ENCODE assay signal across 26 cellular contexts in genomic region chr19:18227781-18228271, GRCh38. TPM values are rescaled to one million over a fixed set of nuclear protein-coding genes. Genes with fewer than 3 reads are reported as not detected.
"Had no signal": no experiment of that assay in that cellular context is flagged by ENCODE, and none has a peak within 500 bp of the region (broad histone marks: within the 10 kb centered on the region; RNA-seq: fewer than 3 reads in every experiment).

No MANE protein-coding gene starts in this region.

- H3K36me3 Mint-ChIP-seq: immature natural killer cell had no signal

- H3K9me3 ChIP-seq: left lung, upper lobe of right lung had no signal

- DNase-seq: activated CD4-positive, alpha-beta T cell treated with anti-CD3 and anti-CD28 coated beads for 1 hour; activated CD4-positive, alpha-beta T cell treated with anti-CD3 and anti-CD28 coated beads, Interleukin-2, amount 50 U/mL, for 1 hour; activated CD8-positive, alpha-beta T cell treated with anti-CD3 and anti-CD28 coated beads, Interleukin-2, amount 10 ng/mL, durations not matched to agents 7 days and 5 days; activated gamma-delta T cell; brain microvascular endothelial cell; central memory CD4-positive, alpha-beta T cell; effector memory CD4-positive, alpha-beta T cell; foreskin melanocyte; glutamatergic neuron; immature natural killer cell; left lung; mammary epithelial cell; midbrain; nucleus accumbens; posterior cingulate gyrus; spleen; stimulated activated CD4-positive, alpha-beta T cell treated with anti-CD3 and anti-CD28 coated beads, Interleukin-4, amount 100 ng/mL, for 1 hour; stimulated activated naive CD4-positive, alpha-beta T cell treated with Interleukin-2 at 50 U/mL for 16 hours; T-helper 9 cell; upper lobe of right lung had no signal

- H3K4me3 ChIP-seq: ascending aorta, hepatocyte, left lung, spleen, thoracic aorta, upper lobe of right lung had no signal

- H3K27ac ChIP-seq: ascending aorta, brain microvascular endothelial cell, hepatocyte, left lung, spleen, thoracic aorta, upper lobe of right lung had no signal

- ATAC-seq: activated CD8-positive, alpha-beta T cell treated with anti-CD3 and anti-CD28 coated beads, Interleukin-2, amount 10 ng/mL, durations not matched to agents 7 days and 5 days; activated naive CD4-positive, alpha-beta T cell treated with anti-CD3 and anti-CD28 coated beads, Interleukin-2, amount 50 U/mL, for 72 hours; left lung; upper lobe of right lung had no signal

- H3K4me3 Mint-ChIP-seq: activated CD8-positive, alpha-beta T cell treated with anti-CD3 and anti-CD28 coated beads, Interleukin-2, amount 10 ng/mL, durations not matched to agents 7 days and 5 days; activated T-helper 1 cell treated with anti-CD3 and anti-CD28 coated beads, Interleukin-12 subunit alpha, Interleukin-12 subunit beta, Interleukin-2, Interleukin-4 antibody, amounts not matched to agents 30 ng/mL and 10 ng/mL and 1 ng/mL, durations not matched to agents 14 hours and 24 hours and 36 hours; immature natural killer cell had no signal

- H3K4me2 ChIP-seq: hepatocyte had no signal

- H3K9me3 Mint-ChIP-seq: activated naive CD4-positive, alpha-beta T cell treated with anti-CD3 and anti-CD28 coated beads, Interleukin-2, amount 50 U/mL, for 72 hours; activated T-helper 1 cell treated with anti-CD3 and anti-CD28 coated beads, Interleukin-12 subunit alpha, Interleukin-12 subunit beta, Interleukin-2, Interleukin-4 antibody, amounts not matched to agents 30 ng/mL and 10 ng/mL and 1 ng/mL, durations not matched to agents 14 hours and 24 hours and 36 hours had no signal

- H3K36me3 ChIP-seq: ascending aorta, brain microvascular endothelial cell, left lung, spleen, thoracic aorta, upper lobe of right lung had no signal

- H3K27ac Mint-ChIP-seq: activated CD8-positive, alpha-beta T cell treated with anti-CD3 and anti-CD28 coated beads, Interleukin-2, amount 10 ng/mL, durations not matched to agents 7 days and 5 days; activated naive CD4-positive, alpha-beta T cell treated with anti-CD3 and anti-CD28 coated beads, Interleukin-2, amount 50 U/mL, for 72 hours; activated T-helper 1 cell treated with anti-CD3 and anti-CD28 coated beads, Interleukin-12 subunit alpha, Interleukin-12 subunit beta, Interleukin-2, Interleukin-4 antibody, amounts not matched to agents 30 ng/mL and 10 ng/mL and 1 ng/mL, durations not matched to agents 14 hours and 24 hours and 36 hours; immature natural killer cell had no signal

- H2AFZ ChIP-seq: hepatocyte had no signal

RNA-seq across cellular contexts. Expression of gene PDE4C, which starts 1.6 kb away (rescaled TPM):
- total RNA-seq: activated T-helper 1 cell treated with anti-CD3 and anti-CD28 coated beads, Interleukin-12 subunit alpha, Interleukin-12 subunit beta, Interleukin-2, Interleukin-4 antibody, amounts not matched to agents 30 ng/mL and 10 ng/mL and 1 ng/mL, durations not matched to agents 14 hours and 24 hours and 36 hours; ascending aorta; mammary epithelial cell; T-helper 1 cell treated with Interleukin-12 subunit alpha and Interleukin-12 subunit beta and Interleukin-4 antibody, amounts not matched to agents 30 ng/mL and 1 ng/mL, for 36 hours had no signal
- polyA plus RNA-seq: immature natural killer cell, mammary epithelial cell had no signal
